Comparison of ENCODE assay signal across 2 cellular contexts in genomic region chrX:39703307-39703706, GRCh38.
"Had no signal": no experiment of that assay in that cellular context is flagged by ENCODE, and none has a peak within 500 bp of the region (broad histone marks: within the 10 kb centered on the region; RNA-seq: fewer than 3 reads in every experiment).

No MANE protein-coding gene starts in this region.

- H3K4me3 ChIP-seq: GM23338 had no signal

- DNase-seq: H9 had no signal

- H2AFZ ChIP-seq: GM23338 had no signal

- H3K4me2 ChIP-seq: GM23338 had no signal

- ATAC-seq: GM23338 had no signal
